Comparison of ENCODE assay signal across 17 cellular contexts in genomic region chr5:107431536-107431935, GRCh38.
"Had no signal": no experiment of that assay in that cellular context is flagged by ENCODE, and none has a peak within 500 bp of the region (broad histone marks: within the 10 kb centered on the region; RNA-seq: fewer than 3 reads in every experiment).

No MANE protein-coding gene starts in this region.

- ATAC-seq: activated T-cell treated with anti-CD3 and anti-CD28 coated beads, Interleukin-2, amount 50 U/mL, for 4 hours; left colon; natural killer cell had no signal

- DNase-seq: activated CD4-positive, alpha-beta memory T cell treated with anti-CD3 and anti-CD28 coated beads for 36 hours; activated effector memory CD4-positive, alpha-beta T cell treated with anti-CD3 and anti-CD28 coated beads, Interleukin-2, amount 50 U/mL, for 16 hours; activated T-cell treated with anti-CD3 and anti-CD28 coated beads, Interleukin-2, amount 50 U/mL, for 4 hours; anterior cingulate cortex; heart left ventricle; left colon; natural killer cell; right cardiac atrium; spleen; stimulated activated CD4-positive, alpha-beta T cell treated with anti-CD3 and anti-CD28 coated beads, Interleukin-1b, Interleukin-23, amount 100 ng/mL, for 48 hours; stimulated activated naive CD4-positive, alpha-beta T cell treated with Interleukin-2 at 50 U/mL for 16 hours; upper lobe of left lung had no signal

- H3K9me3 ChIP-seq: esophagus muscularis mucosa, heart left ventricle, spleen, upper lobe of left lung had no signal

- H3K4me3 ChIP-seq: esophagus muscularis mucosa, heart left ventricle, lung, spleen, upper lobe of left lung had no signal

- H3K27me3 ChIP-seq: esophagus muscularis mucosa, foreskin keratinocyte, heart left ventricle, spleen, upper lobe of left lung had no signal

- FAIRE-seq: bronchial epithelial cell, endometrium had no signal

- H3K36me3 ChIP-seq: esophagus muscularis mucosa, heart left ventricle, spleen, upper lobe of left lung had no signal

- H3K27ac ChIP-seq: esophagus muscularis mucosa, foreskin keratinocyte, upper lobe of left lung had no signal
